Comparison of ENCODE assay signal across 29 cellular contexts in the genomic region with DNA sequence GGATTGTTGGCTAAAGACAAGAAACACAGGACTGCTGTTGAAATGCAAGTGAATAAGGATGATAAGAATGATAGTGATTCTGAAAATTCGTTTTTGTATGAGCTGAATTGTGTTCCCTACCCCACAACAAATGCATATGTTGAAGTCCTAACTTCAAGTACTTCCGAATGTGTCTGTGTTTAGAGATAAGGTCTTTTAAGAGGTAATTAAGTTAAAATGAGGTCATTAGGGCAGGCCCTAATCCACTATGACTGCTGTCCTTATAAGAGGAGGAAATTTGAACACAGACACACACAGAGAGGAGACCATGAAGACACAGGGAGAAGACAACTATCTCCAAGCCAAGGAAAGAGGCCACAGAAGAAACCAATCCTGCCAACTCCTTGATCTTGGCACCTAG.
"Had no signal": no experiment of that assay in that cellular context is flagged by ENCODE, and none has a peak within 500 bp of the region (broad histone marks: within the 10 kb centered on the region; RNA-seq: fewer than 3 reads in every experiment).

No MANE protein-coding gene starts in this region.

- DNase-seq: activated CD4-positive, alpha-beta T cell treated with anti-CD3 and anti-CD28 coated beads, Interleukin-2, amount 10 ng/mL, durations not matched to agents 24 days and 14 days; activated CD4-positive, alpha-beta T cell treated with anti-CD3 and anti-CD28 coated beads, Interleukin-2, amount 50 U/mL, for 48 hours; activated CD4-positive, CD25-positive, alpha-beta regulatory T cell treated with anti-CD3 and anti-CD28 coated beads, Interleukin-2, amount 50 U/mL, for 72 hours; activated CD8-positive, alpha-beta memory T cell treated with anti-CD3 and anti-CD28 coated beads for 24 hours; activated gamma-delta T cell treated with Interleukin-2 at 50 U/mL for 16 hours; activated naive CD4-positive, alpha-beta T cell treated with anti-CD3 and anti-CD28 coated beads, Interleukin-2, amount 10 ng/mL, durations not matched to agents 7 days and 5 days; activated naive CD8-positive, alpha-beta T cell treated with anti-CD3 and anti-CD28 coated beads for 36 hours; activated T-cell treated with anti-CD3 and anti-CD28 coated beads, Interleukin-2, amount 50 U/mL, for 72 hours; cerebellar nuclear complex; colonic mucosa; Kasumi-1; NCI-H1092; NCI-H1417; NCI-H1930; NCI-H2171; NCI-H2227 treated with DMSO at 0.1 percent for 48 hours; NCI-H446 treated with DMSO at 0.1 percent for 48 hours; NCI-H774; NK-92 treated with Interleukin-12 subunit alpha and Interleukin-12 subunit beta, amount 100 ng/mL, for 24 hours; Peyer's patch; Right ventricle myocardium superior; SJCRH30; T-cell; T-helper 2 cell; T1000 had no signal

- H3K4me1 ChIP-seq: colonic mucosa, Peyer's patch, SJCRH30 had no signal

- H3K4me1 Mint-ChIP-seq: activated naive CD4-positive, alpha-beta T cell treated with anti-CD3 and anti-CD28 coated beads, Interleukin-2, amount 10 ng/mL, durations not matched to agents 7 days and 5 days; activated naive CD8-positive, alpha-beta T cell treated with anti-CD3 and anti-CD28 coated beads for 36 hours had no signal

- H3K9me3 ChIP-seq: colonic mucosa, Peyer's patch, SJCRH30 had no signal

- ATAC-seq: activated T-cell treated with anti-CD3 and anti-CD28 coated beads, Interleukin-2, amount 50 U/mL, for 72 hours; SK-N-SH treated with all-trans-retinoic acid at 6 μM for 48 hours; T-cell; WTC11 had no signal

- H3K36me3 Mint-ChIP-seq: activated naive CD4-positive, alpha-beta T cell treated with anti-CD3 and anti-CD28 coated beads, Interleukin-2, amount 10 ng/mL, durations not matched to agents 7 days and 5 days; activated naive CD8-positive, alpha-beta T cell treated with anti-CD3 and anti-CD28 coated beads for 36 hours; T-cell had no signal

- H3K36me3 ChIP-seq: colonic mucosa, Peyer's patch, SJCRH30 had no signal

- H3K9me3 Mint-ChIP-seq: activated CD4-positive, alpha-beta T cell treated with anti-CD3 and anti-CD28 coated beads, Interleukin-2, amount 10 ng/mL, durations not matched to agents 24 days and 14 days; activated naive CD4-positive, alpha-beta T cell treated with anti-CD3 and anti-CD28 coated beads, Interleukin-2, amount 10 ng/mL, durations not matched to agents 7 days and 5 days; activated naive CD8-positive, alpha-beta T cell treated with anti-CD3 and anti-CD28 coated beads for 36 hours; activated T-cell treated with anti-CD3 and anti-CD28 coated beads, Interleukin-2, amount 50 U/mL, for 72 hours; activated T-helper 2 cell treated with anti-CD3 and anti-CD28 coated beads, Interferon-gamma antibody, Interleukin-2, Interleukin-4, amounts not matched to agents 10 μg/mL and 5 μg/mL and 100 μg/mL, durations not matched to agents 14 hours and 24 hours and 36 hours; T-cell; WTC11 had no signal

- H3K27me3 Mint-ChIP-seq: activated CD4-positive, alpha-beta T cell treated with anti-CD3 and anti-CD28 coated beads, Interleukin-2, amount 10 ng/mL, durations not matched to agents 24 days and 14 days; activated naive CD4-positive, alpha-beta T cell treated with anti-CD3 and anti-CD28 coated beads, Interleukin-2, amount 10 ng/mL, durations not matched to agents 7 days and 5 days; activated naive CD8-positive, alpha-beta T cell treated with anti-CD3 and anti-CD28 coated beads for 36 hours had no signal

- H3K27ac Mint-ChIP-seq: activated CD4-positive, alpha-beta T cell treated with anti-CD3 and anti-CD28 coated beads, Interleukin-2, amount 10 ng/mL, durations not matched to agents 24 days and 14 days; activated naive CD4-positive, alpha-beta T cell treated with anti-CD3 and anti-CD28 coated beads, Interleukin-2, amount 10 ng/mL, durations not matched to agents 7 days and 5 days; activated naive CD8-positive, alpha-beta T cell treated with anti-CD3 and anti-CD28 coated beads for 36 hours; activated T-cell treated with anti-CD3 and anti-CD28 coated beads, Interleukin-2, amount 50 U/mL, for 72 hours; activated T-helper 2 cell treated with anti-CD3 and anti-CD28 coated beads, Interferon-gamma antibody, Interleukin-2, Interleukin-4, amounts not matched to agents 10 μg/mL and 5 μg/mL and 100 μg/mL, durations not matched to agents 14 hours and 24 hours and 36 hours; T-cell; WTC11 had no signal

- H3K27ac ChIP-seq: colonic mucosa, Peyer's patch, RWPE1, SJCRH30 had no signal

- H3K4me3 Mint-ChIP-seq: activated CD4-positive, alpha-beta T cell treated with anti-CD3 and anti-CD28 coated beads, Interleukin-2, amount 10 ng/mL, durations not matched to agents 24 days and 14 days; activated naive CD4-positive, alpha-beta T cell treated with anti-CD3 and anti-CD28 coated beads, Interleukin-2, amount 10 ng/mL, durations not matched to agents 7 days and 5 days; activated naive CD8-positive, alpha-beta T cell treated with anti-CD3 and anti-CD28 coated beads for 36 hours; activated T-cell treated with anti-CD3 and anti-CD28 coated beads, Interleukin-2, amount 50 U/mL, for 72 hours; T-cell; WTC11 had no signal

- H3K4me3 ChIP-seq: colonic mucosa, Peyer's patch, SJCRH30 had no signal
